8 cellular contexts compared by ENCODE assay signal in genomic region chr19:17681505-17682125, GRCh38. TPM values are rescaled to one million over a fixed set of nuclear protein-coding genes. Genes with fewer than 3 reads are reported as not detected.
DNase-seq lines count a peak whose midpoint lies in the region; ATAC-seq and TF ChIP-seq lines count a peak whose summit lies in the region.

No MANE protein-coding gene starts in this region.

- no peaks in the 10 kb centered on the region; the same call in 1 of the 2 replicates for H3K9me3 ChIP-seq in AG04450 (ENCODE audit: control insufficient read depth, insufficient read depth, low read length)

- TF ChIP-seq RAD21 in Ishikawa (IDR thresholded peaks at IDR 0.05; ENCODE audit: low read depth), result no peak

- TF ChIP-seq CTCF in AG04450 (IDR thresholded peaks at IDR 0.05; ENCODE audit: low read depth, low read length), result no peak

- H3K4me3 ChIP-seq in AG04450 (ENCODE audit: low read depth, low read length), result no peak overlapping the region

- H3K27me3 ChIP-seq in AG04450 (ENCODE audit: control insufficient read depth, insufficient read depth, low read length), result peaks cover 11% of the 10 kb centered on the region

- no peak for TF ChIP-seq EP300 in Ishikawa (IDR thresholded peaks at IDR 0.05; ENCODE audit: borderline replicate concordance)

- ATAC-seq in GM21447 (IDR thresholded peaks at IDR 0.05; ENCODE audit: unreplicated experiment) (no peak), HG02610 (IDR thresholded peaks at IDR 0.05; ENCODE audit: unreplicated experiment) (no peak)

- CTCF ChIA-PET in AG04450 (lab: Charles Lee), result interaction anchor here (0.7 kb wide), 1 partner anchor 44 kb away, joined by 6 read pairs; no protein-coding TSS in a partner anchor

- DNase-seq in AG04450 (ENCODE audit: low read depth, low spot score) (peak; percentile 6), iPS-NIHi11 (ENCODE audit: low spot score) (peak; percentile 85), GM19238 (ENCODE audit: insufficient read length, low spot score) (no peak), NCI-H1417 (lab: John Stamatoyannopoulos, UW) (no peak)
- peak; percentile 37 for DNase-seq in activated T-cell treated with anti-CD3 and anti-CD28 coated beads, Interleukin-2, amount 50 U/mL, for 1 hour

- H3K27ac ChIP-seq in AG04450 (ENCODE audit: low read depth, low read length), result no peak overlapping the region

- POLR2A ChIA-PET in AG04450 (lab: Yijun Ruan, JAX), result no interaction called here

TF ChIP-seq in Ishikawa, 13 proteins besides CTCF, POLR2A, EP300 and RAD21:
- no peak for TF ChIP-seq NFIC (IDR thresholded peaks at IDR 0.05)
- no peak for TF ChIP-seq TEAD4 (IDR thresholded peaks at IDR 0.05)
- 0 out of 2 replicates have a peak, but pooled peaks have one; percentile 3 for TF ChIP-seq USF1 (IDR thresholded peaks at IDR 0.05)
- no peak for TF ChIP-seq TAF1 (IDR thresholded peaks at IDR 0.05; ENCODE audit: low read depth)
- 0 out of 2 replicates have a peak, but pooled peaks have one; percentile 26 for TF ChIP-seq MAX (IDR thresholded peaks at IDR 0.05)
- TF ChIP-seq EGR1 (IDR thresholded peaks at IDR 0.05), result no peak
- peak; percentile 42; the same call in 1 of the 2 replicates for TF ChIP-seq CREB1 (IDR thresholded peaks at IDR 0.05; ENCODE audit: low read depth)
- TF ChIP-seq YY1 (IDR thresholded peaks at IDR 0.05; ENCODE audit: low read depth), result peak; percentile 57; the same call in 1 of the 2 replicates
- no peak for TF ChIP-seq TCF12 (IDR thresholded peaks at IDR 0.05; ENCODE audit: low read depth)
- TF ChIP-seq ZBTB7A (IDR thresholded peaks at IDR 0.05; ENCODE audit: low read depth), result no peak
- TF ChIP-seq CEBPB (IDR thresholded peaks at IDR 0.05), result no peak
- peak; percentile 99 for TF ChIP-seq REST (IDR thresholded peaks at IDR 0.05; ENCODE audit: low read depth)
- TF ChIP-seq FOXM1 (IDR thresholded peaks at IDR 0.05; ENCODE audit: borderline replicate concordance, low read depth), result no peak

RNA-seq across cellular contexts. Expression of gene UNC13A, which starts 6.5 kb away (rescaled TPM):
- polyA plus RNA-seq in AG04450 (2011; rRNA removed), result 0.04 and 0.05 TPM in 2 replicates
- polyA minus RNA-seq in AG04450 (2011; rRNA and poly(A)+ RNA removed), result 0.05 and 0.17 TPM in 2 replicates

RNA-seq across cellular contexts. Expression of gene MAP1S, which starts 37.7 kb away (rescaled TPM):
- 8.2 and 14.3 TPM in 2 replicates for polyA plus RNA-seq in AG04450 (2011; rRNA removed)
- 24.8 and 32.0 TPM in 2 replicates for polyA minus RNA-seq in AG04450 (2011; rRNA and poly(A)+ RNA removed)

Comparison
In these comparisons a context has a peak if more than half of its experiments do, and no peak if none do; other contexts are left out.
1. DNase-seq: peak in AG04450 (single experiment), activated T-cell treated with anti-CD3 and anti-CD28 coated beads, Interleukin-2, amount 50 U/mL, for 1 hour (single experiment) and iPS-NIHi11 (single experiment); none in GM19238 (single experiment) and NCI-H1417 (0 of 3).